Comparison of ENCODE assay signal across 9 cellular contexts in the genomic region with DNA sequence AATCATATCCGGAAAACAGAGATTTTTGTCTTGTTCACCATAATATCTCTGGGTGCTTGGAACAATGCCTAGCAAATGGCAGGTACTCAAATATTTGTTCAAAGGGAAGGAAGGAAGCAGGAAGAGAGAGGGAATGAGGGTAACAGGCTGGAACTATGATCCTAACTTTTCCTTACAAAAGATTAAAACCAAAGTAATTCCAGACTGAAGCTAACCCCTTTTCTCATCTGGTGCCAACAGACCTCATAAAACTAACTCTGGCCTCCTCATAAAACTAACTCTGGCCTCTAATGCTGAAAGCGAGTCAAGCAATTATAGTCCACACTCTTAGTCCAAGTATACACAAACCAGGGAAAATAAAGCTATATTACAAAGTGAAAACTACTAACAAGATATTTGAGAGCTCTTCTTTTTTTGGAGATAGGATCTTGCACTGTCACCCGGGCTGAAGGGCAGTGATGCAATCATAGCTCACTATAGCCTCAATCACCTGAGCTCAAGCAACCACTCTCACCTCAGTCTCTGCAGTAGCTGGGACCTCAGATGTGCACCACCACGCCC.
A peak's percentile ranks its signal among the peaks of the same experiment; 100 is the strongest.
DNase-seq lines count a peak whose midpoint lies in the region; ATAC-seq and TF ChIP-seq lines count a peak whose summit lies in the region.
"Had no signal": no experiment of that assay in that cellular context is flagged by ENCODE, and none has a peak within 500 bp of the region (broad histone marks: within the 10 kb centered on the region; RNA-seq: fewer than 3 reads in every experiment).

No MANE protein-coding gene starts in this region.

- no peak for DNase-seq in activated T-cell treated with anti-CD3 and anti-CD28 coated beads, Interleukin-2, amount 50 U/mL, for 24 hours
- DNase-seq in activated T-cell treated with anti-CD3 and anti-CD28 coated beads for 4 hours, result no peak
- DNase-seq in SK-N-MC (ENCODE audit: low read depth, low spot score), result no peak
- DNase-seq in hepatocyte (ENCODE audit: low spot score), result no peak
- DNase-seq in stimulated activated effector memory CD8-positive, alpha-beta T cell treated with anti-CD3 and anti-CD28 coated beads, Interleukin-12 subunit alpha, Interleukin-12 subunit beta, amount 100 ng/mL, for 72 hours (ENCODE audit: low spot score in 2 of 2), result no peak
- DNase-seq in testis, result no peak
- no peak for DNase-seq in COLO829 (ENCODE audit: low spot score)
- DNase-seq in NCI-H345 treated with DMSO at 0.1 percent for 48 hours (lab: John Stamatoyannopoulos, UW; ENCODE audit: unreplicated experiment), result no peak
- DNase-seq: stimulated activated CD4-positive, alpha-beta T cell treated with anti-CD3 and anti-CD28 coated beads, Interleukin-4, amount 100 ng/mL, for 1 hour had no signal

- no peaks in the 10 kb centered on the region for H3K9me3 ChIP-seq in SK-N-MC (ENCODE audit: low read depth, low read length)
- H3K9me3 ChIP-seq in hepatocyte (ENCODE audit: low read depth), result no peaks in the 10 kb centered on the region
- H3K9me3 ChIP-seq in testis, result no peaks in the 10 kb centered on the region

- H3K9ac ChIP-seq in SK-N-MC (ENCODE audit: insufficient read length), result no peak overlapping the region

- 50% methylated on average over 4 of the region's 4 CpGs for WGBS in hepatocyte (ENCODE audit: low lambda C conversion rate, missing lambda C conversion rate)
- WGBS in testis, 2 donors, result 68% methylated on average over 4 of the region's 4 CpGs

- H3K27ac Mint-ChIP-seq in activated T-cell treated with anti-CD3 and anti-CD28 coated beads, Interleukin-2, amount 50 U/mL, for 24 hours, result peak overlapping the region; percentile 61
- H3K27ac Mint-ChIP-seq in stimulated activated effector memory CD8-positive, alpha-beta T cell treated with anti-CD3 and anti-CD28 coated beads, Interleukin-12 subunit alpha, Interleukin-12 subunit beta, amount 100 ng/mL, for 72 hours, result peak overlapping the region; percentile 19

- H3K4me3 ChIP-seq in SK-N-MC, result no peak overlapping the region
- H3K4me3 ChIP-seq in hepatocyte, result no peak overlapping the region
- no peak overlapping the region for H3K4me3 ChIP-seq in testis

- no peak overlapping the region for H3K4me3 Mint-ChIP-seq in activated T-cell treated with anti-CD3 and anti-CD28 coated beads, Interleukin-2, amount 50 U/mL, for 24 hours
- H3K4me3 Mint-ChIP-seq in stimulated activated effector memory CD8-positive, alpha-beta T cell treated with anti-CD3 and anti-CD28 coated beads, Interleukin-12 subunit alpha, Interleukin-12 subunit beta, amount 100 ng/mL, for 72 hours, result no peak overlapping the region

- no peaks in the 10 kb centered on the region for H3K27me3 Mint-ChIP-seq in activated T-cell treated with anti-CD3 and anti-CD28 coated beads, Interleukin-2, amount 50 U/mL, for 24 hours

- no peaks in the 10 kb centered on the region for H3K9me2 ChIP-seq in hepatocyte (replicated peaks; ENCODE audit: insufficient read depth)

- intact Hi-C loops in testis (cut with DNase I; ENCODE audit: low total_unique reads), result no loop called here

- H3K27me3 ChIP-seq in hepatocyte (no peaks in the 10 kb centered on the region), testis (no peaks in the 10 kb centered on the region)

- H3K79me2 ChIP-seq in hepatocyte, result peaks cover 99% of the 10 kb centered on the region

- peaks cover 28% of the 10 kb centered on the region for H3K36me3 Mint-ChIP-seq in activated T-cell treated with anti-CD3 and anti-CD28 coated beads, Interleukin-2, amount 50 U/mL, for 24 hours (ENCODE audit: low read depth)
- no peaks in the 10 kb centered on the region for H3K36me3 Mint-ChIP-seq in stimulated activated effector memory CD8-positive, alpha-beta T cell treated with anti-CD3 and anti-CD28 coated beads, Interleukin-12 subunit alpha, Interleukin-12 subunit beta, amount 100 ng/mL, for 72 hours

- H2AFZ ChIP-seq in hepatocyte, result no peak overlapping the region

- H3K27ac ChIP-seq in SK-N-MC (0 out of 2 replicates have a peak overlapping the region, but pooled peaks have one; percentile 9), hepatocyte (no peak overlapping the region), testis (no peak overlapping the region)

- ATAC-seq in stimulated activated effector memory CD8-positive, alpha-beta T cell treated with anti-CD3 and anti-CD28 coated beads, Interleukin-12 subunit alpha, Interleukin-12 subunit beta, amount 100 ng/mL, for 72 hours, result no peak

- no peak for TF ChIP-seq POLR2A in testis (IDR thresholded peaks at IDR 0.05)

- H3K4me1 ChIP-seq in hepatocyte (ENCODE audit: insufficient read depth) (peaks cover 29% of the 10 kb centered on the region), testis (peaks cover 23% of the 10 kb centered on the region)

- H4K20me1 ChIP-seq in hepatocyte (ENCODE audit: insufficient read depth, poor library complexity, severe bottlenecking), result peaks cover 99% of the 10 kb centered on the region

- H3K9me3 Mint-ChIP-seq in activated T-cell treated with anti-CD3 and anti-CD28 coated beads, Interleukin-2, amount 50 U/mL, for 24 hours, result no peaks in the 10 kb centered on the region
- no peaks in the 10 kb centered on the region for H3K9me3 Mint-ChIP-seq in stimulated activated effector memory CD8-positive, alpha-beta T cell treated with anti-CD3 and anti-CD28 coated beads, Interleukin-12 subunit alpha, Interleukin-12 subunit beta, amount 100 ng/mL, for 72 hours

- H3K36me3 ChIP-seq in SK-N-MC (ENCODE audit: insufficient read depth, low read length) (no peaks in the 10 kb centered on the region), hepatocyte (replicated peaks; ENCODE audit: insufficient read depth, low read depth) (no peaks in the 10 kb centered on the region), testis (ENCODE audit: low read depth, missing control alignments) (no peaks in the 10 kb centered on the region)

- H3K4me2 ChIP-seq in hepatocyte, result peak overlapping the region; percentile 24

- TF ChIP-seq CTCF in hepatocyte (IDR thresholded peaks at IDR 0.05; ENCODE audit: poor library complexity) (no peak), testis (IDR thresholded peaks at IDR 0.05) (no peak)

- peaks cover 84% of the 10 kb centered on the region for H3K4me1 Mint-ChIP-seq in activated T-cell treated with anti-CD3 and anti-CD28 coated beads, Interleukin-2, amount 50 U/mL, for 24 hours (ENCODE audit: low read depth)
- peaks cover 72% of the 10 kb centered on the region for H3K4me1 Mint-ChIP-seq in stimulated activated effector memory CD8-positive, alpha-beta T cell treated with anti-CD3 and anti-CD28 coated beads, Interleukin-12 subunit alpha, Interleukin-12 subunit beta, amount 100 ng/mL, for 72 hours
